In genomic region chr19:633068-633785, GRCh38 we compare ENCODE assay signal across 8 cellular contexts. TPM values are rescaled to one million over a fixed set of nuclear protein-coding genes. Genes with fewer than 3 reads are reported as not detected.
A peak's percentile ranks its signal among the peaks of the same experiment; 100 is the strongest.
DNase-seq lines count a peak whose midpoint lies in the region; ATAC-seq and TF ChIP-seq lines count a peak whose summit lies in the region.

POLRMT (minus strand) TSS chr19:633537; CDS start chr19:633512, 25 bp downstream.

- peaks cover 54% of the 10 kb centered on the region for H3K79me2 ChIP-seq in DND-41 (ENCODE audit: insufficient read depth, low read length)
- H3K79me2 ChIP-seq in GM23338 (replicated peaks; ENCODE audit: insufficient read depth): peaks cover 27% of the 10 kb centered on the region

- H3K36me3 ChIP-seq in DND-41 (ENCODE audit: insufficient read depth, low read length): peaks cover 29% of the 10 kb centered on the region
- no peaks in the 10 kb centered on the region for H3K36me3 ChIP-seq in GM23338 (ENCODE audit: insufficient read depth)
- peaks cover 0 to 38% (median 12%) of the 10 kb centered on the region in 3 donors for H3K36me3 ChIP-seq in esophagus squamous epithelium
- H3K36me3 ChIP-seq in muscle layer of duodenum (ENCODE audit: control insufficient read depth in 1 of 2, insufficient read depth in 2 of 2, low read length in 2 of 2): peaks cover 0 to 15% of the 10 kb centered on the region in 2 donors

- H3K27me3 ChIP-seq in DND-41 (ENCODE audit: insufficient read depth, low read length, poor library complexity) (no peaks in the 10 kb centered on the region), GM23338 (ENCODE audit: insufficient read depth) (peaks cover under 1% of the 10 kb centered on the region; the same call in 1 of the 2 replicates), esophagus squamous epithelium (no peaks in the 10 kb centered on the region), muscle layer of duodenum (ENCODE audit: low read depth, low read length) (no peaks in the 10 kb centered on the region)

- peak within 1 kb of the TSS; percentile 99 to 100 for H3K4me3 ChIP-seq in DND-41 (ENCODE audit: low read depth in 1 of 2, low read length in 2 of 2)
- peak within 1 kb of the TSS; percentile 98 for H3K4me3 ChIP-seq in GM23338
- H3K4me3 ChIP-seq in esophagus squamous epithelium: peak within 1 kb of the TSS; percentile 70 to 95 (median 86)
- peak within 1 kb of the TSS; percentile 84 to 96 for H3K4me3 ChIP-seq in muscle layer of duodenum (ENCODE audit: low read depth in 1 of 2, low read length in 2 of 2)

- peak within 1 kb of the TSS; percentile 98 for H2AFZ ChIP-seq in DND-41 (ENCODE audit: low read depth, low read length)
- peak within 1 kb of the TSS; percentile 96 for H2AFZ ChIP-seq in GM23338

- H4K20me1 ChIP-seq in DND-41 (ENCODE audit: insufficient read depth, low read length): peaks cover 22% of the 10 kb centered on the region
- no peaks in the 10 kb centered on the region; the same call in 1 of the 2 replicates for H4K20me1 ChIP-seq in GM23338 (replicated peaks; ENCODE audit: insufficient read depth)

- H3K4me3 Mint-ChIP-seq in GM23338: peak within 1 kb of the TSS; percentile 99
- H3K4me3 Mint-ChIP-seq in activated T-helper 1 cell treated with anti-CD3 and anti-CD28 coated beads, Interleukin-12 subunit alpha, Interleukin-12 subunit beta, Interleukin-2, Interleukin-4 antibody, amounts not matched to agents 30 ng/mL and 10 ng/mL and 1 ng/mL, durations not matched to agents 14 hours and 24 hours and 36 hours: peak within 1 kb of the TSS; percentile 96

- H3K27ac Mint-ChIP-seq in GM23338: peak within 1 kb of the TSS; percentile 94
- H3K27ac Mint-ChIP-seq in activated T-helper 1 cell treated with anti-CD3 and anti-CD28 coated beads, Interleukin-12 subunit alpha, Interleukin-12 subunit beta, Interleukin-2, Interleukin-4 antibody, amounts not matched to agents 30 ng/mL and 10 ng/mL and 1 ng/mL, durations not matched to agents 14 hours and 24 hours and 36 hours: peak within 1 kb of the TSS; percentile 95

- peaks cover 8% of the 10 kb centered on the region; the same call in 1 of the 3 replicates for H3K4me1 Mint-ChIP-seq in GM23338
- peaks cover 6% of the 10 kb centered on the region for H3K4me1 Mint-ChIP-seq in activated T-helper 1 cell treated with anti-CD3 and anti-CD28 coated beads, Interleukin-12 subunit alpha, Interleukin-12 subunit beta, Interleukin-2, Interleukin-4 antibody, amounts not matched to agents 30 ng/mL and 10 ng/mL and 1 ng/mL, durations not matched to agents 14 hours and 24 hours and 36 hours (ENCODE audit: low read depth)

- peak in 2 of 4 donors; percentile 39 to 42 for TF ChIP-seq POLR2A in esophagus squamous epithelium (IDR thresholded peaks at IDR 0.05)

- ATAC-seq in DND-41 (ENCODE audit: insufficient read depth, low read depth) (peak; percentile 94), GM23338 (peak; percentile 82)

- H3K9me2 ChIP-seq in GM23338 (ENCODE audit: insufficient read depth): no peaks in the 10 kb centered on the region

- H3K4me1 ChIP-seq in DND-41 (ENCODE audit: insufficient read depth, low read length) (peaks cover 38% of the 10 kb centered on the region), GM23338 (ENCODE audit: insufficient read depth) (peaks cover 3% of the 10 kb centered on the region; the same call in 1 of the 2 replicates), esophagus squamous epithelium (peaks cover 19 to 31% (median 20%) of the 10 kb centered on the region in 3 donors), muscle layer of duodenum (ENCODE audit: control insufficient read depth in 1 of 2, insufficient read depth in 2 of 2, low read length in 2 of 2) (peaks cover 6 to 25% of the 10 kb centered on the region in 2 donors)

- intact Hi-C loops in activated T-helper 1 cell treated with anti-CD3 and anti-CD28 coated beads, Interleukin-12 subunit alpha, Interleukin-12 subunit beta, Interleukin-2, Interleukin-4 antibody, amounts not matched to agents 30 ng/mL and 10 ng/mL and 1 ng/mL, durations not matched to agents 14 hours and 24 hours and 36 hours (cut with micrococcal nuclease): loop anchor here (1.0 to 5.0 kb wide), 7 partner anchors 22 to 164 kb away; partner anchors contain the start of genes BSG, HCN2, PTBP1 and TPGS1
- intact Hi-C loops in esophagus squamous epithelium (cut with DNase I): no loop called here

- H3K9me3 Mint-ChIP-seq in GM23338: no peaks in the 10 kb centered on the region
- no peaks in the 10 kb centered on the region for H3K9me3 Mint-ChIP-seq in activated T-helper 1 cell treated with anti-CD3 and anti-CD28 coated beads, Interleukin-12 subunit alpha, Interleukin-12 subunit beta, Interleukin-2, Interleukin-4 antibody, amounts not matched to agents 30 ng/mL and 10 ng/mL and 1 ng/mL, durations not matched to agents 14 hours and 24 hours and 36 hours

- 0 out of 2 replicates have a peak, but pooled peaks cover 5% of the 10 kb centered on the region for H3F3A ChIP-seq in GM23338 (replicated peaks; ENCODE audit: low read depth)

- H3K27ac ChIP-seq in DND-41 (ENCODE audit: low read length): peak within 1 kb of the TSS; percentile 82
- peak within 1 kb of the TSS; percentile 86; the same call in 1 of the 2 replicates for H3K27ac ChIP-seq in GM23338 (ENCODE audit: low read depth)
- peak within 1 kb of the TSS; percentile 74 to 89 (median 78) for H3K27ac ChIP-seq in esophagus squamous epithelium
- H3K27ac ChIP-seq in muscle layer of duodenum (ENCODE audit: low read length): peak within 1 kb of the TSS; percentile 51

- DNase-seq in DND-41 (peak; percentile 98), GM23338 (ENCODE audit: low spot score) (peak; percentile 99), LHCN-M2 (ENCODE audit: low read depth) (peak; percentile 97), RPMI7951 (ENCODE audit: low read depth) (peak; percentile 97), esophagus squamous epithelium (lab: John Stamatoyannopoulos, UW) (peak; percentile 89)
- DNase-seq in activated T-helper 1 cell treated with anti-CD3 and anti-CD28 coated beads, Interleukin-12 subunit alpha, Interleukin-12 subunit beta, Interleukin-2, Interleukin-4 antibody, amounts not matched to agents 30 ng/mL and 10 ng/mL and 1 ng/mL, durations not matched to agents 14 hours and 24 hours and 36 hours (ENCODE audit: low spot score): peak; percentile 96
- DNase-seq in stimulated activated CD8-positive, alpha-beta memory T cell treated with anti-CD3 and anti-CD28 coated beads, Interleukin-7, amount 100 ng/mL, for 24 hours (ENCODE audit: low read depth): peak; percentile 92

- TF ChIP-seq CTCF in DND-41 (IDR thresholded peaks at IDR 0.05; ENCODE audit: borderline replicate concordance, extremely low read depth, low read length, poor library complexity, severe bottlenecking): no peak
- no peak for TF ChIP-seq CTCF in GM23338 (conservative IDR thresholded peaks at IDR 0.05; ENCODE audit: low read depth in 2 of 2)
- TF ChIP-seq CTCF in esophagus squamous epithelium (IDR thresholded peaks at IDR 0.05): peak in 2 of 6 experiments; percentile 27 to 31

- 0% methylated on average over 6 to 25 of the region's 67 CpGs for WGBS in esophagus squamous epithelium, 2 donors

- H3K9ac ChIP-seq in DND-41 (ENCODE audit: low read depth, low read length): peak within 1 kb of the TSS; percentile 94

- peaks cover 34% of the 10 kb centered on the region for H3K36me3 Mint-ChIP-seq in GM23338 (ENCODE audit: low read depth)
- peaks cover 15% of the 10 kb centered on the region for H3K36me3 Mint-ChIP-seq in activated T-helper 1 cell treated with anti-CD3 and anti-CD28 coated beads, Interleukin-12 subunit alpha, Interleukin-12 subunit beta, Interleukin-2, Interleukin-4 antibody, amounts not matched to agents 30 ng/mL and 10 ng/mL and 1 ng/mL, durations not matched to agents 14 hours and 24 hours and 36 hours (ENCODE audit: low read depth)

- H3K9me3 ChIP-seq in DND-41 (ENCODE audit: insufficient read depth, low read length, severe bottlenecking) (no peaks in the 10 kb centered on the region), esophagus squamous epithelium (no peaks in the 10 kb centered on the region), muscle layer of duodenum (ENCODE audit: control insufficient read depth in 1 of 2, low read length in 2 of 2) (no peaks in the 10 kb centered on the region)

- H3K4me2 ChIP-seq in DND-41 (ENCODE audit: insufficient read depth, low read length) (peak within 1 kb of the TSS; percentile 100), GM23338 (peak within 1 kb of the TSS; percentile 99)

- peaks cover 25% of the 10 kb centered on the region for H3K27me3 Mint-ChIP-seq in GM23338 (ENCODE audit: insufficient read depth, low read depth, poor library complexity)
- H3K27me3 Mint-ChIP-seq in activated T-helper 1 cell treated with anti-CD3 and anti-CD28 coated beads, Interleukin-12 subunit alpha, Interleukin-12 subunit beta, Interleukin-2, Interleukin-4 antibody, amounts not matched to agents 30 ng/mL and 10 ng/mL and 1 ng/mL, durations not matched to agents 14 hours and 24 hours and 36 hours (ENCODE audit: insufficient read depth): no peaks in the 10 kb centered on the region

TF ChIP-seq in GM23338, 12 proteins besides CTCF, POLR2A, EP300 and RAD21 (continues in another document):
- peak; percentile 88 for TF ChIP-seq ETS1 (IDR thresholded peaks at IDR 0.05)

RNA-seq across cellular contexts. Expression of gene POLRMT, which starts in this region (rescaled TPM):
- total RNA-seq in GM23338 (2014; rRNA removed; shearing (Covaris generic)): 120 and 148 TPM in 2 replicates
- 98.0 and 125 TPM in 2 replicates for polyA plus RNA-seq in GM23338 (2016; fragmentation: Nextera tagmentation; extraction: Ambion mirVana)
- total RNA-seq in LHCN-M2 (2014; rRNA removed) (42.4 and 44.4 TPM in 2 replicates), esophagus squamous epithelium (10 to 100 TPM; 23.5 to 32.3 (median 25.0) TPM)
- 43.3 TPM for polyA plus RNA-seq in LHCN-M2 (2012)
- total RNA-seq in RPMI7951 (2014; rRNA removed; shearing (Covaris generic)): 19.3 and 20.5 TPM in 2 replicates
- total RNA-seq in activated T-helper 1 cell treated with anti-CD3 and anti-CD28 coated beads, Interleukin-12 subunit alpha, Interleukin-12 subunit beta, Interleukin-2, Interleukin-4 antibody, amounts not matched to agents 30 ng/mL and 10 ng/mL and 1 ng/mL, durations not matched to agents 14 hours and 24 hours and 36 hours: 103 and 104 TPM in 2 replicates

Comparison
In these comparisons a context has a peak if more than half of its experiments do, and no peak if none do; other contexts are left out.
1. Peak in every context shown above with its lines: DNase-seq, ATAC-seq, H3K4me3 ChIP-seq and H3K27ac ChIP-seq.